22 cellular contexts compared by ENCODE assay signal in the genomic region with DNA sequence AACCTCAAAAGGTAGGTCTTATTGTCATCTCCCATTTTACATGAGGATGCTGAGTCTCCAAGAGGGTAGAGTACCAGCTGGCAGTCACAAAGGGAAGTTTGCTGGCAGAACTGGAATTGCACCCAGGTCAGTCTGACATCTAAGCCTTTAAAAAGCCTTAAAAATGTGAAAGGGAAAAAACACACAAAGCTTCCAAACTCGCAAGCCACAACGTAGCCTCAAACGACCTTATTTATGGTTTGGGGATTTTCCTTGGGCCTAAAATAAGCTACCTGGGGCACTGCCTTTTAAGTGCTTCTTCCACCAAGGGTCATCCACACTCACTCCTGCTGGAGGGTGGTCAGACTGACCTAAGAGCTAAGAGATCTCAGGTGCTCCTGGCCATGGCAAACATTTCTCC. TPM values are rescaled to one million over a fixed set of nuclear protein-coding genes. Genes with fewer than 3 reads are reported as not detected.
A peak's percentile ranks its signal among the peaks of the same experiment; 100 is the strongest.
DNase-seq lines count a peak whose midpoint lies in the region; ATAC-seq and TF ChIP-seq lines count a peak whose summit lies in the region.
"Had no signal": no experiment of that assay in that cellular context is flagged by ENCODE, and none has a peak within 500 bp of the region (broad histone marks: within the 10 kb centered on the region; RNA-seq: fewer than 3 reads in every experiment).

No MANE protein-coding gene starts in this region.

- H3K9me3 ChIP-seq in right atrium auricular region = no peaks in the 10 kb centered on the region
- H3K9me3 ChIP-seq in vagina = no peaks in the 10 kb centered on the region
- H3K9me3 ChIP-seq: left lung, SJCRH30 had no signal

- TF ChIP-seq CTCF in right atrium auricular region (IDR thresholded peaks at IDR 0.05) = no peak
- no peak for TF ChIP-seq CTCF in nephron (IDR thresholded peaks at IDR 0.05; ENCODE audit: unreplicated experiment in 3 of 3)
- no peak for TF ChIP-seq CTCF in vagina (IDR thresholded peaks at IDR 0.05)

- intact Hi-C loops in cardiac septum (cut with DNase I) (loop anchor here (5.0 kb wide), 3 partner anchors 83 to 322 kb away; partner anchors contain the start of genes CDKAL1 and E2F3), vagina (cut with DNase I) (no loop called here)
- intact Hi-C loops in activated T-helper 1 cell treated with anti-CD3 and anti-CD28 coated beads, Interleukin-12 subunit alpha, Interleukin-12 subunit beta, Interleukin-2, Interleukin-4 antibody, amounts not matched to agents 30 ng/mL and 10 ng/mL and 1 ng/mL, durations not matched to agents 14 hours and 24 hours and 36 hours (cut with micrococcal nuclease) = loop anchor here (5.0 kb wide), 2 partner anchors 157 to 1948 kb away; partner anchors contain the start of gene DEK

- H3K4me1 ChIP-seq in right atrium auricular region = peaks cover 0 to 55% of the 10 kb centered on the region in 2 donors
- peaks cover 63% of the 10 kb centered on the region for H3K4me1 ChIP-seq in vagina
- H3K4me1 ChIP-seq: SJCRH30 had no signal

- H3K27ac Mint-ChIP-seq in activated T-helper 1 cell treated with anti-CD3 and anti-CD28 coated beads, Interleukin-12 subunit alpha, Interleukin-12 subunit beta, Interleukin-2, Interleukin-4 antibody, amounts not matched to agents 30 ng/mL and 10 ng/mL and 1 ng/mL, durations not matched to agents 14 hours and 24 hours and 36 hours = no peak overlapping the region
- peak overlapping the region in 2 of 3 experiments; percentile 11 to 32 for H3K27ac Mint-ChIP-seq in nephron

- DNase-seq in right atrium auricular region (ENCODE audit: low spot score) (no peak), cardiac septum (ENCODE audit: low spot score) (no peak), vagina (ENCODE audit: extremely low spot score in 2 of 2) (no peak), activated gamma-delta T cell treated with Interleukin-2 at 50 U/mL for 16 hours (no peak), NCI-H226 (no peak)
- DNase-seq in activated T-helper 1 cell treated with anti-CD3 and anti-CD28 coated beads, Interleukin-12 subunit alpha, Interleukin-12 subunit beta, Interleukin-2, Interleukin-4 antibody, amounts not matched to agents 30 ng/mL and 10 ng/mL and 1 ng/mL, durations not matched to agents 14 hours and 24 hours and 36 hours (ENCODE audit: low spot score) = no peak
- DNase-seq: activated CD4-positive, alpha-beta T cell treated with anti-CD3 and anti-CD28 coated beads, Interleukin-2, amount 50 U/mL, for 1 hour; activated T-cell treated with anti-CD3 and anti-CD28 coated beads, Interleukin-2, amount 50 U/mL, for 72 hours; amniotic stem cell; cerebellar nuclear complex; foreskin fibroblast; Kasumi-1; left lung; NCI-H1694; NCI-H446; posterior cingulate gyrus; SJCRH30; stimulated activated CD4-positive, alpha-beta T cell treated with anti-CD3 and anti-CD28 coated beads, Interleukin-12 subunit alpha, Interleukin-12 subunit beta, amount 100 ng/mL, for 4 hours; stimulated activated naive CD4-positive, alpha-beta T cell treated with Interleukin-2 at 50 U/mL for 16 hours; T-helper 9 cell had no signal

- no peak overlapping the region for H3K4me3 ChIP-seq in right atrium auricular region
- peak overlapping the region; percentile 94 to 97 for H3K4me3 ChIP-seq in vagina
- H3K4me3 ChIP-seq: SJCRH30 had no signal

- peaks cover 4% of the 10 kb centered on the region for H3K27me3 Mint-ChIP-seq in activated T-helper 1 cell treated with anti-CD3 and anti-CD28 coated beads, Interleukin-12 subunit alpha, Interleukin-12 subunit beta, Interleukin-2, Interleukin-4 antibody, amounts not matched to agents 30 ng/mL and 10 ng/mL and 1 ng/mL, durations not matched to agents 14 hours and 24 hours and 36 hours (ENCODE audit: insufficient read depth)
- peaks cover 7% of the 10 kb centered on the region for H3K27me3 Mint-ChIP-seq in nephron (ENCODE audit: low read depth)

- H3K9me3 Mint-ChIP-seq in activated T-helper 1 cell treated with anti-CD3 and anti-CD28 coated beads, Interleukin-12 subunit alpha, Interleukin-12 subunit beta, Interleukin-2, Interleukin-4 antibody, amounts not matched to agents 30 ng/mL and 10 ng/mL and 1 ng/mL, durations not matched to agents 14 hours and 24 hours and 36 hours = no peaks in the 10 kb centered on the region
- H3K9me3 Mint-ChIP-seq in nephron = no peaks in the 10 kb centered on the region
- H3K9me3 Mint-ChIP-seq: activated T-cell treated with anti-CD3 and anti-CD28 coated beads, Interleukin-2, amount 50 U/mL, for 72 hours had no signal

- TF ChIP-seq POLR2A in vagina (IDR thresholded peaks at IDR 0.05) = no peak

- H3K4me1 Mint-ChIP-seq in activated T-helper 1 cell treated with anti-CD3 and anti-CD28 coated beads, Interleukin-12 subunit alpha, Interleukin-12 subunit beta, Interleukin-2, Interleukin-4 antibody, amounts not matched to agents 30 ng/mL and 10 ng/mL and 1 ng/mL, durations not matched to agents 14 hours and 24 hours and 36 hours (ENCODE audit: low read depth) = peaks cover 72% of the 10 kb centered on the region
- peaks cover 43% of the 10 kb centered on the region for H3K4me1 Mint-ChIP-seq in nephron

- H3K36me3 ChIP-seq in right atrium auricular region = no peaks in the 10 kb centered on the region
- no peaks in the 10 kb centered on the region for H3K36me3 ChIP-seq in vagina
- H3K36me3 ChIP-seq: left lung, SJCRH30 had no signal

- no peak for ATAC-seq in activated CD4-positive, CD25-positive, alpha-beta regulatory T cell treated with anti-CD3 and anti-CD28 coated beads, Interleukin-2, amount 50 U/mL, for 24 hours
- ATAC-seq: activated T-cell treated with anti-CD3 and anti-CD28 coated beads, Interleukin-2, amount 50 U/mL, for 72 hours had no signal

- H3K27ac ChIP-seq in right atrium auricular region = peak overlapping the region; percentile 94
- H3K27ac ChIP-seq in vagina = peak overlapping the region; percentile 94
- H3K27ac ChIP-seq: SJCRH30 had no signal

- H3K27me3 ChIP-seq in right atrium auricular region (no peaks in the 10 kb centered on the region), vagina (no peaks in the 10 kb centered on the region)
- H3K27me3 ChIP-seq: left lung, SJCRH30 had no signal

- H3K36me3 Mint-ChIP-seq in activated T-helper 1 cell treated with anti-CD3 and anti-CD28 coated beads, Interleukin-12 subunit alpha, Interleukin-12 subunit beta, Interleukin-2, Interleukin-4 antibody, amounts not matched to agents 30 ng/mL and 10 ng/mL and 1 ng/mL, durations not matched to agents 14 hours and 24 hours and 36 hours (ENCODE audit: low read depth) = peaks cover 7% of the 10 kb centered on the region
- H3K36me3 Mint-ChIP-seq in nephron (ENCODE audit: low read depth) = no peaks in the 10 kb centered on the region

- peak overlapping the region; percentile 17 for H3K4me3 Mint-ChIP-seq in activated T-helper 1 cell treated with anti-CD3 and anti-CD28 coated beads, Interleukin-12 subunit alpha, Interleukin-12 subunit beta, Interleukin-2, Interleukin-4 antibody, amounts not matched to agents 30 ng/mL and 10 ng/mL and 1 ng/mL, durations not matched to agents 14 hours and 24 hours and 36 hours
- peak overlapping the region; percentile 10 to 49 (median 16) for H3K4me3 Mint-ChIP-seq in nephron

RNA-seq across cellular contexts. Expression of gene MBOAT1, which starts 2.1 kb away (rescaled TPM):
- total RNA-seq in right atrium auricular region (1 to 10 TPM; 5.0 to 7.0 TPM), cardiac septum (2.4 TPM), vagina (9.6 TPM)
- total RNA-seq in activated T-helper 1 cell treated with anti-CD3 and anti-CD28 coated beads, Interleukin-12 subunit alpha, Interleukin-12 subunit beta, Interleukin-2, Interleukin-4 antibody, amounts not matched to agents 30 ng/mL and 10 ng/mL and 1 ng/mL, durations not matched to agents 14 hours and 24 hours and 36 hours = 12.2 and 13.5 TPM in 2 replicates

Comparison
In these comparisons a context has a peak if more than half of its experiments do, and no peak if none do; other contexts are left out.
1. H3K4me3 ChIP-seq: peak in vagina (2 of 2); none in right atrium auricular region (0 of 2).